Comparison of ENCODE assay signal across 2 cellular contexts in genomic region chr7:112204072-112204775, GRCh38.
TF ChIP-seq lines count a peak whose summit lies in the region.

No MANE protein-coding gene starts in this region.

TF ChIP-seq in SK-N-SH, 30 proteins besides CTCF, POLR2A, EP300 and RAD21 (continued from another document):
- TF ChIP-seq PBX3 (IDR thresholded peaks at IDR 0.05): 0 out of 2 replicates have a peak, but pooled peaks have one; percentile 12
- TF ChIP-seq, protein P1, sequence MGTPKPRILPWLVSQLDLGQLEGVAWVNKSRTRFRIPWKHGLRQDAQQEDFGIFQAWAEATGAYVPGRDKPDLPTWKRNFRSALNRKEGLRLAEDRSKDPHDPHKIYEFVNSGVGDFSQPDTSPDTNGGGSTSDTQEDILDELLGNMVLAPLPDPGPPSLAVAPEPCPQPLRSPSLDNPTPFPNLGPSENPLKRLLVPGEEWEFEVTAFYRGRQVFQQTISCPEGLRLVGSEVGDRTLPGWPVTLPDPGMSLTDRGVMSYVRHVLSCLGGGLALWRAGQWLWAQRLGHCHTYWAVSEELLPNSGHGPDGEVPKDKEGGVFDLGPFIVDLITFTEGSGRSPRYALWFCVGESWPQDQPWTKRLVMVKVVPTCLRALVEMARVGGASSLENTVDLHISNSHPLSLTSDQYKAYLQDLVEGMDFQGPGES (IDR thresholded peaks at IDR 0.05; ENCODE audit: low read depth, low read length): 0 out of 2 replicates have a peak, but pooled peaks have one; percentile 8
- 0 out of 2 replicates have a peak, but pooled peaks have one; percentile 2 for TF ChIP-seq SMC3 (IDR thresholded peaks at IDR 0.05; ENCODE audit: low read depth, low read length)
- 0 out of 2 replicates have a peak, but pooled peaks have one; percentile 21 for TF ChIP-seq TCF12 (IDR thresholded peaks at IDR 0.05)
TF ChIP-seq in SK-N-SH: peak in this region for 5.

TF ChIP-seq in SK-N-SH treated with all-trans-retinoic acid at 6 μM for 48 hours, 23 proteins besides CTCF, POLR2A, EP300 and RAD21 (continued from another document):
- TF ChIP-seq TCF4 (CRISPR knock-in tag; IDR thresholded peaks at IDR 0.05; ENCODE audit: borderline replicate concordance) (no peak), ARNTL (CRISPR knock-in tag; IDR thresholded peaks at IDR 0.05; ENCODE audit: borderline replicate concordance, low read depth) (no peak), ISL1 (CRISPR knock-in tag; IDR thresholded peaks at IDR 0.05) (no peak), RARB (CRISPR knock-in tag; IDR thresholded peaks at IDR 0.05) (no peak), TSHZ2 (CRISPR knock-in tag; IDR thresholded peaks at IDR 0.05) (no peak)
- TF ChIP-seq, protein P2, sequence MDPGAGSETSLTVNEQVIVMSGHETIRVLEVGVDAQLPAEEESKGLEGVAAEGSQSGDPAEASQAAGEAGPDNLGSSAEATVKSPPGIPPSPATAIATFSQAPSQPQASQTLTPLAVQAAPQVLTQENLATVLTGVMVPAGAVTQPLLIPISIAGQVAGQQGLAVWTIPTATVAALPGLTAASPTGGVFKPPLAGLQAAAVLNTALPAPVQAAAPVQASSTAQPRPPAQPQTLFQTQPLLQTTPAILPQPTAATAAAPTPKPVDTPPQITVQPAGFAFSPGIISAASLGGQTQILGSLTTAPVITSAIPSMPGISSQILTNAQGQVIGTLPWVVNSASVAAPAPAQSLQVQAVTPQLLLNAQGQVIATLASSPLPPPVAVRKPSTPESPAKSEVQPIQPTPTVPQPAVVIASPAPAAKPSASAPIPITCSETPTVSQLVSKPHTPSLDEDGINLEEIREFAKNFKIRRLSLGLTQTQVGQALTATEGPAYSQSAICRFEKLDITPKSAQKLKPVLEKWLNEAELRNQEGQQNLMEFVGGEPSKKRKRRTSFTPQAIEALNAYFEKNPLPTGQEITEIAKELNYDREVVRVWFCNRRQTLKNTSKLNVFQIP (CRISPR knock-in tag; IDR thresholded peaks at IDR 0.05; ENCODE audit: borderline replicate concordance, low read depth): no peak
TF ChIP-seq in SK-N-SH treated with all-trans-retinoic acid at 6 μM for 48 hours: peak in this region for 0.
